Comparison of ENCODE assay signal across 22 cellular contexts in genomic region chr6:46390153-46390876, GRCh38.
A peak's percentile ranks its signal among the peaks of the same experiment; 100 is the strongest.
DNase-seq lines count a peak whose midpoint lies in the region; ATAC-seq and TF ChIP-seq lines count a peak whose summit lies in the region.
"Had no signal": no experiment of that assay in that cellular context is flagged by ENCODE, and none has a peak within 500 bp of the region (broad histone marks: within the 10 kb centered on the region; RNA-seq: fewer than 3 reads in every experiment).

No MANE protein-coding gene starts in this region.

- POLR2A ChIA-PET in HEK293T (lab: Yijun Ruan, JAX) = no interaction called here

- CTCF ChIA-PET in HEK293T (lab: Yijun Ruan, JAX) = no interaction called here

- DNase-seq in astrocyte of the hippocampus (ENCODE audit: low read depth, low spot score) (peak; percentile 58), inferior parietal cortex (ENCODE audit: extremely low spot score) (peak; percentile 86), middle frontal gyrus (ENCODE audit: extremely low spot score, low spot score) (peak; percentile 70), OCI-M2 (lab: John Stamatoyannopoulos, UW; ENCODE audit: unreplicated experiment) (no peak), HEK293T (ENCODE audit: extremely low spot score) (no peak)
- DNase-seq: CD4-positive, alpha-beta T cell; COR-L47; DMS153; GDM1; GOT3; MG63; NCI-H1048; NCI-H1417 treated with DMSO at 0.1 percent for 48 hours; NCI-H187; NCI-H446 treated with DMSO at 0.1 percent for 48 hours; NCI-H526 treated with DMSO at 0.1 percent for 48 hours; OCI-M1; Right ventricle myocardium superior had no signal

- ATAC-seq in GM18867 (IDR thresholded peaks at IDR 0.05; ENCODE audit: unreplicated experiment) (no peak), HG02981 (IDR thresholded peaks at IDR 0.05; ENCODE audit: unreplicated experiment) (no peak)
- ATAC-seq: HCT116, K562 had no signal

TF ChIP-seq in HEK293T, 16 proteins besides CTCF, POLR2A, EP300 and RAD21:
- TF ChIP-seq FOXM1 (IDR thresholded peaks at IDR 0.05; ENCODE audit: borderline replicate concordance) (no peak), SP1 (IDR thresholded peaks at IDR 0.05) (no peak), TARDBP (IDR thresholded peaks at IDR 0.05) (no peak), FOXK2 (IDR thresholded peaks at IDR 0.05) (no peak), LEF1 (IDR thresholded peaks at IDR 0.05; ENCODE audit: borderline replicate concordance) (no peak), HDGF (IDR thresholded peaks at IDR 0.05; ENCODE audit: borderline replicate concordance) (no peak), SUZ12 (IDR thresholded peaks at IDR 0.05) (no peak), ELF4 (IDR thresholded peaks at IDR 0.05) (no peak), FOXA1 (IDR thresholded peaks at IDR 0.05) (no peak), ZNF384 (IDR thresholded peaks at IDR 0.05) (no peak), CTBP1 (IDR thresholded peaks at IDR 0.05; ENCODE audit: borderline replicate concordance) (no peak), ARNT (IDR thresholded peaks at IDR 0.05) (no peak), PKNOX1 (IDR thresholded peaks at IDR 0.05) (no peak), NFRKB (IDR thresholded peaks at IDR 0.05) (no peak), BHLHE40 (IDR thresholded peaks at IDR 0.05; ENCODE audit: borderline replicate concordance) (no peak), L3MBTL2 (conservative IDR thresholded peaks at IDR 0.05) (no peak)
TF ChIP-seq in HEK293T: peak in this region for 0.

Comparison
In these comparisons a context has a peak if more than half of its experiments do, and no peak if none do; other contexts are left out.
1. DNase-seq: peak in astrocyte of the hippocampus (single experiment), inferior parietal cortex (single experiment) and middle frontal gyrus (single experiment); none in OCI-M2 (single experiment) and HEK293T (single experiment).